10 cellular contexts compared by ENCODE assay signal in genomic region chr9:706073-706472, GRCh38.
DNase-seq lines count a peak whose midpoint lies in the region; ATAC-seq, FAIRE-seq and TF ChIP-seq lines count a peak whose summit lies in the region.
"Had no signal": no experiment of that assay in that cellular context is flagged by ENCODE, and none has a peak within 500 bp of the region (broad histone marks: within the 10 kb centered on the region; RNA-seq: fewer than 3 reads in every experiment).

No MANE protein-coding gene starts in this region.

- peak overlapping the region; percentile 92 for H3K4me3 Mint-ChIP-seq in type B pancreatic cell

- H3K36me3 ChIP-seq in heart left ventricle (peaks cover 0 to 11% (median 4%) of the 10 kb centered on the region in 9 donors), bronchial epithelial cell (ENCODE audit: control insufficient read depth, insufficient read depth, low read length) (peaks cover 4% of the 10 kb centered on the region), muscle layer of colon (ENCODE audit: insufficient read depth, low read length) (peaks cover 6% of the 10 kb centered on the region)

- FAIRE-seq in bronchial epithelial cell (lab: Jason Lieb, UNC), result no peak
- FAIRE-seq in GM12891 (lab: Jason Lieb, UNC), result no peak

- no peak for TF ChIP-seq POLR2A in heart left ventricle (IDR thresholded peaks at IDR 0.05)
- no peak for TF ChIP-seq POLR2A in GM12891 (IDR thresholded peaks at IDR 0.05; ENCODE audit: low read depth, low read length)

- 58 to 67% (median 59%) methylated on average over 2 of the region's 2 CpGs for WGBS in heart left ventricle, 4 donors

- H3K4me1 ChIP-seq in heart left ventricle (peaks cover 4 to 62% (median 33%) of the 10 kb centered on the region in 12 donors), muscle layer of colon (ENCODE audit: insufficient read depth, low read length) (peaks cover 35% of the 10 kb centered on the region)

- ATAC-seq in heart left ventricle (no peak), left cardiac atrium (no peak)

- peaks cover 0 to 4% (median 0%) of the 10 kb centered on the region in 9 donors for H3K27me3 ChIP-seq in heart left ventricle
- H3K27me3 ChIP-seq in bronchial epithelial cell (ENCODE audit: control insufficient read depth, insufficient read depth, low read length), result no peaks in the 10 kb centered on the region
- no peaks in the 10 kb centered on the region for H3K27me3 ChIP-seq in muscle layer of colon (ENCODE audit: control insufficient read depth in 1 of 2, insufficient read depth in 2 of 2, low read length in 2 of 2)

- peak overlapping the region in 8 of 12 donors; percentile 3 to 85 (median 71) for H3K27ac ChIP-seq in heart left ventricle
- H3K27ac ChIP-seq in muscle layer of colon (ENCODE audit: low read depth, low read length), result no peak overlapping the region
- H3K27ac ChIP-seq: C4-2B, WERI-Rb-1 had no signal

- peak overlapping the region in 7 of 12 donors; percentile 50 to 68 (median 57) for H3K4me3 ChIP-seq in heart left ventricle
- H3K4me3 ChIP-seq in bronchial epithelial cell (ENCODE audit: low read depth, low read length), result no peak overlapping the region
- H3K4me3 ChIP-seq in muscle layer of colon (ENCODE audit: low read depth in 1 of 2, low read length in 2 of 2), result peak overlapping the region in 1 of 2 donors; percentile 59

- H3K27me3 Mint-ChIP-seq in type B pancreatic cell, result no peaks in the 10 kb centered on the region

- no peaks in the 10 kb centered on the region for H3K9me3 Mint-ChIP-seq in type B pancreatic cell

- intact Hi-C loops in heart left ventricle (cut with DNase I) (loop anchor here in 1 of 10 donors (5.0 kb wide), 1 partner anchor 36 kb away; no protein-coding TSS in a partner anchor), left cardiac atrium (cut with DNase I) (no loop called here)

- H3K4me1 Mint-ChIP-seq in type B pancreatic cell (ENCODE audit: unreplicated experiment), result peaks cover 40% of the 10 kb centered on the region

- no peak for DNase-seq in heart left ventricle
- no peak for DNase-seq in left cardiac atrium
- DNase-seq in bronchial epithelial cell (ENCODE audit: low read depth), result peak; percentile 19
- no peak for DNase-seq in type B pancreatic cell (ENCODE audit: extremely low spot score, unreplicated experiment)
- no peak for DNase-seq in amygdala (lab: John Stamatoyannopoulos, UW)
- DNase-seq in GM12891 (ENCODE audit: insufficient read length, low spot score), result no peak
- no peak for DNase-seq in AG08396 (ENCODE audit: low spot score)
- DNase-seq: WERI-Rb-1 had no signal

- H3K9me3 ChIP-seq in heart left ventricle, result no peaks in the 10 kb centered on the region
- H3K9me3 ChIP-seq in muscle layer of colon (ENCODE audit: low read length), result no peaks in the 10 kb centered on the region

- no peak for TF ChIP-seq CTCF in heart left ventricle (IDR thresholded peaks at IDR 0.05)
- TF ChIP-seq CTCF in bronchial epithelial cell (IDR thresholded peaks at IDR 0.05; ENCODE audit: insufficient read depth, low read length, severe bottlenecking), result no peak
- TF ChIP-seq CTCF in type B pancreatic cell (conservative IDR thresholded peaks at IDR 0.05), result no peak

- H3K27ac Mint-ChIP-seq in type B pancreatic cell, result peak overlapping the region; percentile 92

- H3K36me3 Mint-ChIP-seq in type B pancreatic cell, result peaks cover 17% of the 10 kb centered on the region

- peak overlapping the region; percentile 45 for H3K9ac ChIP-seq in muscle layer of colon (ENCODE audit: low read length)

TF ChIP-seq in GM12891, 5 proteins besides CTCF, POLR2A, EP300 and RAD21:
- TF ChIP-seq POLR2AphosphoS5 (IDR thresholded peaks at IDR 0.05; ENCODE audit: low read depth, low read length) (no peak), SPI1 (IDR thresholded peaks at IDR 0.05; ENCODE audit: low read depth, low read length) (no peak), TAF1 (IDR thresholded peaks at IDR 0.05; ENCODE audit: low read depth, low read length) (no peak), POU2F2 (IDR thresholded peaks at IDR 0.05; ENCODE audit: low read depth, low read length) (no peak), PAX5 (IDR thresholded peaks at IDR 0.05; ENCODE audit: insufficient read depth, low read length, severe bottlenecking) (no peak)
